In the genomic region with DNA sequence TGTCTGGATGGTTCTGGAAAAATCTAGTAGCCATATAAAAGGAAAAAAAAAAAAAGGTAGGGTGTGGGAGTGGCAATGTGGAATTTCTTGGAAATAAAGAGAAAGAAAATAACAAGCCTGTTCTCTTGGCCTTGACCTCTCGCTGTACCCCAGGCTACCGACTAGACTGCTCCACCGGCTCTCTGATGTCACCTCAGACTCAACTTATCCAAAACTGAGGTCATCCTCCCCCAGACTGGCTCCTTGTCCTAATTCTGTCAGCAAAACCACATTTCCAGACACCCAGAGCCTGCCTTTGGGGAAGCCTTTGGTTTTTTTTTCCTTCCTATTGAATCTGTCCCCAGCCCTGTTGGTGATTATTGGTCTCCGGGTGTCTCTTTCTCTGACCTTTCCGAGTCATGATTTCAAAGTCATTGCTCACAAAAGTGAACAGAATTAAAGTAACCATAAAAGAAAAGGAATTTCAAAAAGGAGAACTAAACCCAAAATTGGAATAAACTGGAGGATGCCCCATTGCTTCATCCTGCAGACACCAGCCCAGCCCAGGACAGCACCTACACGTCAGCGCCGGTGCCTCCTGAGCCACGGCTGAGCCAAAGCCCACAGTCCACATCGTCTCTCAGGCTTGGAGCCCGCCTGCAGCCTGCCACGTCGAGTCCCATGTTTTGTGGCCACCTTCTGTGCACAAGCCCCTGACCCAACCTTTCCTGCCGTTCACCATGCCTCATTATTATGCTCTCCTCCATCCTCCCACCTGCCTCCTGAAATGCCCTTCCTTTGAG, we compare ENCODE assay signal across 31 cellular contexts.
DNase-seq lines count a peak whose midpoint lies in the region; ATAC-seq and TF ChIP-seq lines count a peak whose summit lies in the region.
"Had no signal": no experiment of that assay in that cellular context is flagged by ENCODE, and none has a peak within 500 bp of the region (broad histone marks: within the 10 kb centered on the region; RNA-seq: fewer than 3 reads in every experiment).

No MANE protein-coding gene starts in this region.

- intact Hi-C loops in IMR-90 (cut with micrococcal nuclease), result no loop called here
- intact Hi-C loops in esophagus muscularis mucosa (cut with DNase I), result no loop called here
- intact Hi-C loops in vagina (cut with DNase I), result no loop called here

- peaks cover 0 to 15% (median 7%) of the 10 kb centered on the region in 3 donors for H3K27me3 Mint-ChIP-seq in immature natural killer cell (ENCODE audit: low read depth in 3 of 3)

- H4K12ac ChIP-seq in trophoblast cell (ENCODE audit: low read depth, low read length), result no peak overlapping the region

- H4K8ac ChIP-seq in IMR-90 (ENCODE audit: low read depth in 2 of 2, low read length in 2 of 2) (peak overlapping the region; percentile 17 to 74; a peak in 3 of 4 replicates), trophoblast cell (ENCODE audit: low read depth, low read length) (no peak overlapping the region)

- no peak overlapping the region for H3K4me3 Mint-ChIP-seq in immature natural killer cell
- H3K4me3 Mint-ChIP-seq: activated CD4-positive, alpha-beta T cell treated with anti-CD3 and anti-CD28 coated beads for 36 hours; activated naive CD8-positive, alpha-beta T cell; CD4-positive, alpha-beta T cell; effector memory CD8-positive, alpha-beta T cell; memory B cell; stimulated activated effector memory CD8-positive, alpha-beta T cell treated with anti-CD3 and anti-CD28 coated beads, Interleukin-12 subunit alpha, Interleukin-12 subunit beta, amount 100 ng/mL, for 72 hours had no signal

- peaks cover 0 to 6% of the 10 kb centered on the region in 2 donors for H3K36me3 Mint-ChIP-seq in activated naive CD4-positive, alpha-beta T cell treated with anti-CD3 and anti-CD28 coated beads, Interleukin-2, amount 50 U/mL, for 72 hours
- H3K36me3 Mint-ChIP-seq in immature natural killer cell, result no peaks in the 10 kb centered on the region
- H3K36me3 Mint-ChIP-seq: memory B cell; stimulated activated effector memory CD8-positive, alpha-beta T cell treated with anti-CD3 and anti-CD28 coated beads, Interleukin-12 subunit alpha, Interleukin-12 subunit beta, amount 100 ng/mL, for 72 hours had no signal

- H2AK5ac ChIP-seq in IMR-90 (ENCODE audit: low read depth, low read length) (peak overlapping the region; percentile 82), trophoblast cell (ENCODE audit: low read length) (no peak overlapping the region)

- H3K14ac ChIP-seq in IMR-90 (replicated peaks; ENCODE audit: low read depth, low read length) (peak overlapping the region; percentile 32; the same call in 1 of the 2 replicates), trophoblast cell (ENCODE audit: low read length) (no peak overlapping the region)

- H3K36me3 ChIP-seq in IMR-90 (ENCODE audit: control insufficient read depth, insufficient read depth, low read length) (no peaks in the 10 kb centered on the region), esophagus muscularis mucosa (no peaks in the 10 kb centered on the region), trophoblast cell (ENCODE audit: control insufficient read depth in 1 of 2, insufficient read depth in 2 of 2, low read length in 2 of 2) (peaks cover 0 to 2% of the 10 kb centered on the region in 2 experiments), vagina (no peaks in the 10 kb centered on the region), gastroesophageal sphincter (no peaks in the 10 kb centered on the region)
- H3K36me3 ChIP-seq: Peyer's patch, prostate gland, tibial nerve had no signal

- in situ Hi-C loops in IMR-90 (cut with MboI; ENCODE audit: low sequenced_read_pairs), result no loop called here

- H4K91ac ChIP-seq in IMR-90 (ENCODE audit: insufficient read depth, low read depth, low read length), result peak overlapping the region; percentile 80; the same call in 1 of the 2 replicates
- peak overlapping the region; percentile 0 for H4K91ac ChIP-seq in trophoblast cell (ENCODE audit: low read depth, low read length)

- TF ChIP-seq EP300 in esophagus muscularis mucosa (IDR thresholded peaks at IDR 0.05) (no peak), gastroesophageal sphincter (IDR thresholded peaks at IDR 0.05) (no peak)

- H3K4ac ChIP-seq in IMR-90 (ENCODE audit: low read depth, low read length), result peak overlapping the region; percentile 72; the same call in 1 of the 2 replicates
- no peak overlapping the region for H3K4ac ChIP-seq in trophoblast cell (ENCODE audit: low read depth, low read length)

- no peaks in the 10 kb centered on the region for H3K9me3 ChIP-seq in IMR-90 (ENCODE audit: control insufficient read depth, insufficient read depth, low read length)
- H3K9me3 ChIP-seq in esophagus muscularis mucosa, result peaks cover 0 to 4% (median 0%) of the 10 kb centered on the region in 4 donors
- H3K9me3 ChIP-seq in trophoblast cell (ENCODE audit: insufficient read depth, low read depth, low read length), result no peaks in the 10 kb centered on the region
- no peaks in the 10 kb centered on the region for H3K9me3 ChIP-seq in vagina
- H3K9me3 ChIP-seq in gastroesophageal sphincter, result peaks cover 0 to 6% (median 0%) of the 10 kb centered on the region in 3 donors
- H3K9me3 ChIP-seq: A549, Peyer's patch, prostate gland had no signal

- BruUV-seq in IMR-90 (replicated peaks; lab: Mats Ljungman, UMichigan), result no TSS peak

- H3K23ac ChIP-seq in IMR-90 (ENCODE audit: low read depth, low read length) (no peak overlapping the region; the same call in 1 of the 2 replicates), trophoblast cell (ENCODE audit: low read length) (no peak overlapping the region)

- ATAC-seq in IMR-90 (ENCODE audit: low read depth) (no peak), gastroesophageal sphincter (no peak)
- ATAC-seq in activated naive CD4-positive, alpha-beta T cell treated with anti-CD3 and anti-CD28 coated beads, Interleukin-2, amount 50 U/mL, for 72 hours, result no peak
- ATAC-seq: A549; activated CD4-positive, alpha-beta T cell treated with anti-CD3 and anti-CD28 coated beads for 36 hours; effector memory CD8-positive, alpha-beta T cell; left colon; stimulated activated effector memory CD8-positive, alpha-beta T cell treated with anti-CD3 and anti-CD28 coated beads, Interleukin-12 subunit alpha, Interleukin-12 subunit beta, amount 100 ng/mL, for 72 hours had no signal

- no peaks in the 10 kb centered on the region for H3K4me1 Mint-ChIP-seq in immature natural killer cell
- H3K4me1 Mint-ChIP-seq: activated CD4-positive, alpha-beta T cell treated with anti-CD3 and anti-CD28 coated beads for 36 hours; memory B cell; stimulated activated effector memory CD8-positive, alpha-beta T cell treated with anti-CD3 and anti-CD28 coated beads, Interleukin-12 subunit alpha, Interleukin-12 subunit beta, amount 100 ng/mL, for 72 hours had no signal

- peak overlapping the region; percentile 9; the same call in 1 of the 2 replicates for H2BK20ac ChIP-seq in IMR-90 (ENCODE audit: low read depth, low read length)

- POLR2A ChIA-PET in IMR-90 (lab: Charles Lee; ENCODE audit: unreplicated experiment), result no interaction called here

- no peak for TF ChIP-seq RAD21 in IMR-90 (IDR thresholded peaks at IDR 0.05; ENCODE audit: low read length)

- peaks cover 5% of the 10 kb centered on the region; the same call in 1 of the 2 replicates for H3K9me1 ChIP-seq in IMR-90 (ENCODE audit: insufficient read depth, low read length)

- no peak for TF ChIP-seq POLR2A in IMR-90 (IDR thresholded peaks at IDR 0.05; ENCODE audit: low read depth, low read length)
- TF ChIP-seq POLR2A in esophagus muscularis mucosa (IDR thresholded peaks at IDR 0.05; ENCODE audit: low read depth), result no peak
- TF ChIP-seq POLR2A in vagina (IDR thresholded peaks at IDR 0.05), result no peak
- TF ChIP-seq POLR2A in gastroesophageal sphincter (IDR thresholded peaks at IDR 0.05), result no peak

- H2AFZ ChIP-seq in IMR-90 (replicated peaks; ENCODE audit: low read length, poor library complexity) (peak overlapping the region; percentile 91), trophoblast cell (ENCODE audit: insufficient read depth, low read length, poor library complexity) (no peak overlapping the region)

- peak overlapping the region; percentile 21; the same call in 1 of the 2 replicates for H4K5ac ChIP-seq in IMR-90 (ENCODE audit: low read depth, low read length)

- peak overlapping the region; percentile 57 for H2AK9ac ChIP-seq in IMR-90 (replicated peaks; ENCODE audit: low read depth, low read length, poor library complexity)

- no peaks in the 10 kb centered on the region for H4K20me1 ChIP-seq in IMR-90 (ENCODE audit: insufficient read depth, low read length)

- H2BK120ac ChIP-seq in IMR-90 (ENCODE audit: low read depth, low read length) (peak overlapping the region; percentile 21), trophoblast cell (ENCODE audit: insufficient read depth, low read length, poor library complexity) (no peak overlapping the region)

- H3K27me3 ChIP-seq in IMR-90 (ENCODE audit: control insufficient read depth, insufficient read depth, low read length), result no peaks in the 10 kb centered on the region
- H3K27me3 ChIP-seq in esophagus muscularis mucosa, result no peaks in the 10 kb centered on the region
- H3K27me3 ChIP-seq in trophoblast cell (ENCODE audit: insufficient read depth, low read length), result no peaks in the 10 kb centered on the region
- H3K27me3 ChIP-seq in vagina, result no peaks in the 10 kb centered on the region
- no peaks in the 10 kb centered on the region for H3K27me3 ChIP-seq in gastroesophageal sphincter
- H3K27me3 ChIP-seq: Peyer's patch, tibial nerve had no signal

- H3K4me3 ChIP-seq in IMR-90 (ENCODE audit: insufficient read depth, low read depth, low read length), result no peak overlapping the region
- H3K4me3 ChIP-seq in esophagus muscularis mucosa, result no peak overlapping the region
- H3K4me3 ChIP-seq in trophoblast cell (ENCODE audit: low read depth, low read length), result no peak overlapping the region
- no peak overlapping the region for H3K4me3 ChIP-seq in vagina
- no peak overlapping the region for H3K4me3 ChIP-seq in gastroesophageal sphincter
- H3K4me3 ChIP-seq: A549, coronary artery, Peyer's patch, prostate gland, tibial nerve had no signal

- no peak overlapping the region for H2BK5ac ChIP-seq in IMR-90 (ENCODE audit: low read depth, low read length, poor library complexity, severe bottlenecking)
- H2BK5ac ChIP-seq in trophoblast cell (ENCODE audit: low read depth, low read length, poor library complexity), result no peak overlapping the region

- H3K4me2 ChIP-seq in IMR-90 (ENCODE audit: low read depth, low read length) (no peak overlapping the region), trophoblast cell (ENCODE audit: low read length) (no peak overlapping the region)
- H3K4me2 ChIP-seq: A549 had no signal

- DNase-seq in IMR-90 (no peak), esophagus muscularis mucosa (ENCODE audit: extremely low spot score) (peak; percentile 57), iPS-NIHi11 (ENCODE audit: low spot score) (peak; percentile 2), trophoblast cell (no peak), immature natural killer cell (no peak), vagina (ENCODE audit: extremely low spot score in 2 of 2) (no peak)
- no peak for DNase-seq in activated naive CD4-positive, alpha-beta T cell treated with anti-CD3 and anti-CD28 coated beads, Interleukin-2, amount 50 U/mL, for 72 hours (ENCODE audit: low spot score in 2 of 2)
- DNase-seq: activated CD4-positive, alpha-beta T cell treated with anti-CD3 and anti-CD28 coated beads for 36 hours; AML-193; CD4-positive, alpha-beta T cell; effector memory CD8-positive, alpha-beta T cell; GOT3; left colon; NCI-H1092; NCI-H187; NCI-H446 treated with DMSO at 0.1 percent for 48 hours; NCI-H774; Peyer's patch; SIG-M5; stimulated activated CD4-positive, alpha-beta T cell treated with anti-CD3 and anti-CD28 coated beads, Interleukin-15, amount 100 ng/mL, for 24 hours; SW 1271 had no signal

- H3K4me1 ChIP-seq in IMR-90 (ENCODE audit: control insufficient read depth, insufficient read depth, low read length) (peaks cover 10% of the 10 kb centered on the region), esophagus muscularis mucosa (peaks cover 0 to 21% (median 6%) of the 10 kb centered on the region in 4 donors), trophoblast cell (ENCODE audit: control insufficient read depth in 1 of 2, insufficient read depth in 2 of 2, low read length in 2 of 2) (peaks cover 11 to 15% of the 10 kb centered on the region in 2 experiments), vagina (no peaks in the 10 kb centered on the region), gastroesophageal sphincter (peaks cover 0 to 10% (median 0%) of the 10 kb centered on the region in 3 donors)
- H3K4me1 ChIP-seq: A549, Peyer's patch, prostate gland had no signal

- H3K79me2 ChIP-seq in trophoblast cell (ENCODE audit: control insufficient read depth, insufficient read depth, low read length, poor library complexity), result no peaks in the 10 kb centered on the region

- H3K56ac ChIP-seq in IMR-90 (ENCODE audit: extremely low read depth, insufficient read depth, low read length), result no peak overlapping the region

- CTCF ChIA-PET in IMR-90 (lab: Yijun Ruan, JAX), result no interaction called here

- H3K27ac Mint-ChIP-seq in activated naive CD4-positive, alpha-beta T cell treated with anti-CD3 and anti-CD28 coated beads, Interleukin-2, amount 50 U/mL, for 72 hours, result no peak overlapping the region
- H3K27ac Mint-ChIP-seq in immature natural killer cell, result no peak overlapping the region
- H3K27ac Mint-ChIP-seq: activated CD4-positive, alpha-beta T cell treated with anti-CD3 and anti-CD28 coated beads for 36 hours; activated naive CD8-positive, alpha-beta T cell; activated T-helper 2 cell treated with anti-CD3 and anti-CD28 coated beads, Interferon-gamma antibody, Interleukin-2, Interleukin-4, amounts not matched to agents 10 μg/mL and 5 μg/mL and 100 μg/mL, durations not matched to agents 14 hours and 24 hours and 36 hours; CD4-positive, alpha-beta T cell; effector memory CD8-positive, alpha-beta T cell; memory B cell; stimulated activated effector memory CD8-positive, alpha-beta T cell treated with anti-CD3 and anti-CD28 coated beads, Interleukin-12 subunit alpha, Interleukin-12 subunit beta, amount 100 ng/mL, for 72 hours had no signal

- H3K79me1 ChIP-seq in IMR-90 (ENCODE audit: low read depth in 1 of 2, low read length in 2 of 2) (no peaks in the 10 kb centered on the region), trophoblast cell (ENCODE audit: low read length) (peaks cover 2% of the 10 kb centered on the region)

- 98% methylated on average over 9 of the region's 14 CpGs; no CpG with 5 or more reads in 1 of the 2 experiments for WGBS in IMR-90 (ENCODE audit: extremely low coverage in 2 of 2, insufficient read length in 1 of 2), 2 experiments
- WGBS in esophagus muscularis mucosa, result 78% methylated on average over 14 of the region's 14 CpGs
- no CpG with 5 or more reads among the region's 14 CpGs for WGBS in trophoblast cell (ENCODE audit: extremely low coverage, insufficient coverage, insufficient read length)
- 71 to 77% methylated on average over 10 to 13 of the region's 14 CpGs for WGBS in gastroesophageal sphincter (ENCODE audit: low coverage in 1 of 2), 2 donors

- peaks cover 0 to 6% of the 10 kb centered on the region in 2 donors for H3K9me3 Mint-ChIP-seq in activated naive CD4-positive, alpha-beta T cell treated with anti-CD3 and anti-CD28 coated beads, Interleukin-2, amount 50 U/mL, for 72 hours
- peaks cover 0 to 2% (median 0%) of the 10 kb centered on the region in 6 donors for H3K9me3 Mint-ChIP-seq in immature natural killer cell
- H3K9me3 Mint-ChIP-seq: activated T-helper 2 cell treated with anti-CD3 and anti-CD28 coated beads, Interferon-gamma antibody, Interleukin-2, Interleukin-4, amounts not matched to agents 10 μg/mL and 5 μg/mL and 100 μg/mL, durations not matched to agents 14 hours and 24 hours and 36 hours; effector memory CD8-positive, alpha-beta T cell had no signal

- TF ChIP-seq CTCF in IMR-90 (conservative IDR thresholded peaks at IDR 0.05; ENCODE audit: low read depth, low read length) (no peak), esophagus muscularis mucosa (IDR thresholded peaks at IDR 0.05) (no peak), vagina (IDR thresholded peaks at IDR 0.05) (no peak), gastroesophageal sphincter (IDR thresholded peaks at IDR 0.05) (no peak)

- no peak overlapping the region for H3K9ac ChIP-seq in IMR-90 (ENCODE audit: low read depth, low read length)
- H3K9ac ChIP-seq in trophoblast cell (ENCODE audit: low read length), result no peak overlapping the region

- H2BK12ac ChIP-seq in trophoblast cell (ENCODE audit: low read length), result no peak overlapping the region

- H3K18ac ChIP-seq in IMR-90 (ENCODE audit: low read depth, low read length), result peak overlapping the region; percentile 16; the same call in 1 of the 2 replicates
- no peak overlapping the region for H3K18ac ChIP-seq in trophoblast cell (ENCODE audit: low read length)

- H3K27ac ChIP-seq in IMR-90 (ENCODE audit: insufficient read depth, low read length) (peak overlapping the region; percentile 46; the same call in 1 of the 2 replicates), esophagus muscularis mucosa (replicated peaks in 1 of 4) (peak overlapping the region in 1 of 4 donors; percentile 42), trophoblast cell (ENCODE audit: low read depth, low read length) (no peak overlapping the region), vagina (no peak overlapping the region), gastroesophageal sphincter (peak overlapping the region in 1 of 4 donors; percentile 23)
- H3K27ac ChIP-seq: A549, Peyer's patch, prostate gland, VCaP had no signal

- H2BK15ac ChIP-seq in IMR-90 (ENCODE audit: low read depth, low read length), result peak overlapping the region; percentile 73; the same call in 1 of the 3 replicates

- dilution Hi-C loops in IMR-90 (cut with HindIII; ENCODE audit: low sequenced_read_pairs, unreplicated experiment), result no loop called here

Comparison
In these comparisons a context has a peak if more than half of its experiments do, and no peak if none do; other contexts are left out.
1. DNase-seq: peak in esophagus muscularis mucosa (single experiment) and iPS-NIHi11 (single experiment); none in IMR-90 (single experiment), trophoblast cell (0 of 2), activated naive CD4-positive, alpha-beta T cell treated with anti-CD3 and anti-CD28 coated beads, Interleukin-2, amount 50 U/mL, for 72 hours (0 of 2), immature natural killer cell (0 of 3) and vagina (0 of 2).